8 cellular contexts compared by ENCODE assay signal in the genomic region with DNA sequence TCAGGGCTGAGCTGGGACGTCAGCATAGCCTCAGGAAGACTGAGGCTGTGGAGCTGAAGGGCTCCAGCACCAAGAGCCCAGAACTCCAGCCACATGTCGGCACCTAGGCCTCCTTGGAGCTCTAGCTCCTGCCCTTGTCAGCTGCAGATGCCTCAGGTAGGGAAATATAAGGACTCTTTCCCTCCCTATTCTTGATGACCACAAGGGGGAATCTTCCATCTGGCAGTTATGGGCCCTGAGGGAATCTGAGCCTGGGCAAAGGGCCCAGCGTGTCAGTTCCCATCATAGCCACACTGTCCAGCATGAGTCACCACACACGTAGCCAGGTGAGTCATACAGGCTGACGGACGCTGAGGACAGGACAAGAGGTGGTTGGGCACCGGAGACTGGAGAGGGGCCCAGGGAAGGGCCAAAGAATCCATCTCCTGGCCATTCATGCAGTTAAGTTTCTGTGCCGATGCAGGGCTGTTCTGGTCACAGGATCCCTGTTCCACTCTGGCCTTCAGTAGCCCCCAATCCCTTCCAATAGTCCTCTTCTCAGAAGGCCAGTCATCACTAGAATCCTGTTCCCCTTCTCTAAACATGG. TPM values are rescaled to one million over a fixed set of nuclear protein-coding genes. Genes with fewer than 3 reads are reported as not detected.
DNase-seq lines count a peak whose midpoint lies in the region; ATAC-seq, FAIRE-seq and TF ChIP-seq lines count a peak whose summit lies in the region.

No MANE protein-coding gene starts in this region.

- H3K4me2 ChIP-seq in PC-9 (peak overlapping the region; percentile 99), endothelial cell of umbilical vein (ENCODE audit: insufficient read depth, low read length) (peak overlapping the region; percentile 96)

- no peaks in the 10 kb centered on the region for H3K9me3 ChIP-seq in PC-9 (ENCODE audit: insufficient read depth, low read depth)
- H3K9me3 ChIP-seq in endothelial cell of umbilical vein (replicated peaks; ENCODE audit: control insufficient read depth, insufficient read depth, low read length), result no peaks in the 10 kb centered on the region
- H3K9me3 ChIP-seq in naive thymus-derived CD4-positive, alpha-beta T cell (ENCODE audit: control insufficient read depth in 2 of 3, low read length in 3 of 3), result no peaks in the 10 kb centered on the region

- H3K4me3 Mint-ChIP-seq in naive thymus-derived CD4-positive, alpha-beta T cell, result peak overlapping the region in 6 of 10 donors; percentile 25 to 100 (median 78)

- H3K27me3 Mint-ChIP-seq in naive thymus-derived CD4-positive, alpha-beta T cell, result no peaks in the 10 kb centered on the region

- no peaks in the 10 kb centered on the region for H3K9me1 ChIP-seq in endothelial cell of umbilical vein (replicated peaks; ENCODE audit: control insufficient read depth, extremely low read depth, insufficient read depth, low read length)

- H3K4me1 ChIP-seq in PC-9 (replicated peaks; ENCODE audit: insufficient read depth), result peaks cover 28% of the 10 kb centered on the region
- H3K4me1 ChIP-seq in endothelial cell of umbilical vein (ENCODE audit: control insufficient read depth, extremely low read depth, insufficient read depth, low read length), result peaks cover 26% of the 10 kb centered on the region
- H3K4me1 ChIP-seq in naive thymus-derived CD4-positive, alpha-beta T cell (ENCODE audit: control insufficient read depth in 2 of 2, insufficient read depth in 2 of 2, low read length in 2 of 2), result peaks cover 17 to 22% of the 10 kb centered on the region in 2 donors

- H3K36me3 Mint-ChIP-seq in naive thymus-derived CD4-positive, alpha-beta T cell, result peaks cover 0 to 15% (median 3%) of the 10 kb centered on the region in 5 donors

- POLR2A ChIA-PET in PC-9 (lab: Charles Lee; ENCODE audit: unreplicated experiment) (no interaction called here), endothelial cell of umbilical vein (lab: Charles Lee) (no interaction called here)
- POLR2A ChIA-PET in naive thymus-derived CD4-positive, alpha-beta T cell (lab: Charles Lee), result interaction anchor here (0.7 to 1.3 kb wide), 2 partner anchors 8 to 11 kb away, joined by 3 to 4 read pairs; no protein-coding TSS in a partner anchor

- intact Hi-C loops in PC-9 (cut with micrococcal nuclease; ENCODE audit: unreplicated experiment), result loop anchor here (1.0 to 10.0 kb wide), 5 partner anchors 28 to 306 kb away; partner anchors contain the start of genes ATRAID, CAD, CCDC121 and EIF2B4
- intact Hi-C loops in endothelial cell of umbilical vein (cut with micrococcal nuclease), result no loop called here
- intact Hi-C loops in naive thymus-derived CD4-positive, alpha-beta T cell (cut with micrococcal nuclease), result no loop called here

- dilution Hi-C loops in endothelial cell of umbilical vein (cut with MboI; ENCODE audit: extremely low pct_ligation_motif_present, low sequenced_read_pairs), result no loop called here

- no peak for ATAC-seq in naive thymus-derived CD4-positive, alpha-beta T cell
- ATAC-seq in HG03571 (IDR thresholded peaks at IDR 0.05; ENCODE audit: unreplicated experiment), result no peak

- no peaks in the 10 kb centered on the region for H3K36me3 ChIP-seq in PC-9 (ENCODE audit: low read depth)
- peaks cover 0 to 3% of the 10 kb centered on the region in 2 experiments for H3K36me3 ChIP-seq in endothelial cell of umbilical vein (ENCODE audit: control insufficient read depth in 2 of 2, extremely low read depth in 1 of 2, insufficient read depth in 2 of 2, low read length in 2 of 2)
- peaks cover 0 to 27% (median 0%) of the 10 kb centered on the region in 3 experiments for H3K36me3 ChIP-seq in naive thymus-derived CD4-positive, alpha-beta T cell (ENCODE audit: control insufficient read depth in 2 of 3, insufficient read depth in 3 of 3, low read length in 3 of 3)

- no peaks in the 10 kb centered on the region for H4K20me1 ChIP-seq in PC-9 (ENCODE audit: insufficient read depth)
- no peaks in the 10 kb centered on the region for H4K20me1 ChIP-seq in endothelial cell of umbilical vein (replicated peaks; ENCODE audit: control insufficient read depth, extremely low read depth, insufficient read depth, low read length)

- H3K27ac ChIP-seq in PC-9, result peak overlapping the region; percentile 69
- peak overlapping the region; percentile 47 for H3K27ac ChIP-seq in endothelial cell of umbilical vein (ENCODE audit: insufficient read depth, low read depth, low read length)
- H3K27ac ChIP-seq in naive thymus-derived CD4-positive, alpha-beta T cell (ENCODE audit: low read depth, low read length), result no peak overlapping the region

- H2AFZ ChIP-seq in PC-9 (no peak overlapping the region), endothelial cell of umbilical vein (ENCODE audit: low read depth, low read length) (no peak overlapping the region)

- peak overlapping the region in 3 of 9 donors; percentile 9 to 99 (median 29) for H3K27ac Mint-ChIP-seq in naive thymus-derived CD4-positive, alpha-beta T cell

- TF ChIP-seq CTCF in PC-9 (conservative IDR thresholded peaks at IDR 0.05) (peak; percentile 67), endothelial cell of umbilical vein (IDR thresholded peaks at IDR 0.05; ENCODE audit: extremely low read depth in 1 of 2, insufficient read depth in 1 of 2, low read depth in 1 of 2, low read length in 2 of 2) (peak; percentile 49 to 57), GM10266 (IDR thresholded peaks at IDR 0.05; ENCODE audit: control insufficient read depth, insufficient read depth, low read depth, missing control alignments) (no peak)

- peaks cover 12 to 30% (median 23%) of the 10 kb centered on the region in 7 donors for H3K4me1 Mint-ChIP-seq in naive thymus-derived CD4-positive, alpha-beta T cell

- H3K79me2 ChIP-seq in PC-9 (ENCODE audit: low read depth) (peaks cover 23% of the 10 kb centered on the region), endothelial cell of umbilical vein (ENCODE audit: control insufficient read depth, insufficient read depth, low read length) (peaks cover 8% of the 10 kb centered on the region)

- H3K9ac ChIP-seq in endothelial cell of umbilical vein (replicated peaks; ENCODE audit: extremely low read depth, insufficient read depth, low read length), result no peak overlapping the region

- H3K27me3 ChIP-seq in PC-9 (ENCODE audit: insufficient read depth, low read depth) (no peaks in the 10 kb centered on the region), endothelial cell of umbilical vein (ENCODE audit: control insufficient read depth in 2 of 2, insufficient read depth in 2 of 2, low read length in 2 of 2) (no peaks in the 10 kb centered on the region)
- no peaks in the 10 kb centered on the region for H3K27me3 ChIP-seq in naive thymus-derived CD4-positive, alpha-beta T cell (ENCODE audit: control insufficient read depth in 2 of 2, insufficient read depth in 2 of 2, low read length in 2 of 2)

- H3K4me3 ChIP-seq in PC-9 (peak overlapping the region; percentile 82; the same call in 1 of the 2 replicates), endothelial cell of umbilical vein (replicated peaks in 1 of 3; ENCODE audit: insufficient read depth in 1 of 3, low read depth in 1 of 3, low read length in 3 of 3) (no peak overlapping the region)
- no peak overlapping the region for H3K4me3 ChIP-seq in naive thymus-derived CD4-positive, alpha-beta T cell (ENCODE audit: low read length)

- H3F3A ChIP-seq in PC-9 (ENCODE audit: insufficient read depth, low read depth), result peaks cover 45% of the 10 kb centered on the region; the same call in 1 of the 2 replicates

- CTCF ChIA-PET in PC-9 (lab: Charles Lee) (no interaction called here), endothelial cell of umbilical vein (lab: Charles Lee) (interaction anchor here (0.8 to 1.3 kb wide), 6 partner anchors 9 to 362 kb away, joined by 3 to 7 read pairs (median 4); no protein-coding TSS in a partner anchor)
- CTCF ChIA-PET in naive thymus-derived CD4-positive, alpha-beta T cell (lab: Charles Lee), result interaction anchor here (1.4 kb wide), 1 partner anchor 18 kb away, joined by 6 read pairs; no protein-coding TSS in a partner anchor

- H3K9me3 Mint-ChIP-seq in naive thymus-derived CD4-positive, alpha-beta T cell, result peaks cover 0 to 2% (median 0%) of the 10 kb centered on the region in 11 donors

- no peak for TF ChIP-seq POLR2A in endothelial cell of umbilical vein (IDR thresholded peaks at IDR 0.05; ENCODE audit: low read depth, low read length)

- FAIRE-seq in endothelial cell of umbilical vein (lab: Jason Lieb, UNC), result peak; percentile 76

- no peaks in the 10 kb centered on the region for H3K9me2 ChIP-seq in PC-9 (ENCODE audit: insufficient read depth)

- BruUV-seq in PC-9 (replicated peaks; lab: Mats Ljungman, UMichigan), result no TSS peak
- BruUV-seq in endothelial cell of umbilical vein (replicated peaks; lab: Mats Ljungman, UMichigan), result no TSS peak

- DNase-seq in NCI-H82 (lab: John Stamatoyannopoulos, UW) (peak; percentile 72), NCI-H82 treated with DMSO at 0.1 percent for 48 hours (lab: John Stamatoyannopoulos, UW; ENCODE audit: unreplicated experiment) (no peak), PC-9 (peak; percentile 94 to 98), endothelial cell of umbilical vein (ENCODE audit: low read depth, low spot score) (peak; percentile 91), GM10266 (ENCODE audit: extremely low spot score) (no peak), middle frontal gyrus (ENCODE audit: extremely low spot score, low spot score) (no peak)
- no peak for DNase-seq in naive thymus-derived CD4-positive, alpha-beta T cell

RNA-seq across cellular contexts. Expression of gene MPV17, which starts 1.8 kb away (rescaled TPM):
- total RNA-seq in PC-9 (2021) (42.2 and 47.5 TPM in 2 replicates), endothelial cell of umbilical vein (66.5 and 74.7 TPM in 2 replicates)
- polyA plus RNA-seq in endothelial cell of umbilical vein, result 260 and 267 TPM in 2 replicates
- 157 and 195 TPM in 2 replicates for polyA plus RNA-seq in endothelial cell of umbilical vein (2011; cell fraction: cytosol; rRNA removed)
- 213 and 245 TPM in 2 replicates for polyA plus RNA-seq in endothelial cell of umbilical vein (2011; cell fraction: nucleus; rRNA removed)
- polyA plus RNA-seq in endothelial cell of umbilical vein (2012), result 125 and 130 TPM in 2 replicates
- polyA minus RNA-seq in endothelial cell of umbilical vein, result 180 and 184 TPM in 2 replicates
- 52.8 TPM for polyA minus RNA-seq in endothelial cell of umbilical vein (2011; cell fraction: cytosol; rRNA and poly(A)+ RNA removed)
- 63.6 and 81.6 TPM in 2 replicates for polyA minus RNA-seq in endothelial cell of umbilical vein (2011; cell fraction: nucleus; rRNA and poly(A)+ RNA removed)
- total RNA-seq in naive thymus-derived CD4-positive, alpha-beta T cell, result 100 to 1,000 TPM in 1 of 5 experiments, 10 to 100 TPM in 4; 55.7 to 119 (median 94.4) TPM
- polyA plus RNA-seq in naive thymus-derived CD4-positive, alpha-beta T cell, result 100 to 1,000 TPM; 133 to 145 TPM

RNA-seq across cellular contexts. Expression of gene UCN, which starts 12.8 kb away (rescaled TPM):
- total RNA-seq in PC-9 (2021), result 2.8 and 4.6 TPM in 2 replicates
- total RNA-seq in endothelial cell of umbilical vein, result 0.75 TPM in 1 of 2 replicates, not detected in the other
- polyA plus RNA-seq in endothelial cell of umbilical vein, result 1.2 and 1.6 TPM in 2 replicates
- 0.24 TPM in 1 of 2 replicates, not detected in the other for polyA plus RNA-seq in endothelial cell of umbilical vein (2011; cell fraction: cytosol; rRNA removed)
- polyA plus RNA-seq in endothelial cell of umbilical vein (2011; cell fraction: nucleus; rRNA removed), result 1.6 and 1.8 TPM in 2 replicates
- 0.38 TPM in 1 of 2 replicates, not detected in the other for polyA plus RNA-seq in endothelial cell of umbilical vein (2012)
- not detected in 2 replicates for polyA minus RNA-seq in endothelial cell of umbilical vein
- 1.3 TPM for polyA minus RNA-seq in endothelial cell of umbilical vein (2011; cell fraction: cytosol; rRNA and poly(A)+ RNA removed)
- not detected in 2 replicates for polyA minus RNA-seq in endothelial cell of umbilical vein (2011; cell fraction: nucleus; rRNA and poly(A)+ RNA removed)
- 1 to 10 TPM; 2.5 to 6.5 (median 4.6) TPM for total RNA-seq in naive thymus-derived CD4-positive, alpha-beta T cell
- polyA plus RNA-seq in naive thymus-derived CD4-positive, alpha-beta T cell, result under 1 TPM; 0.35 to 0.81 TPM

RNA-seq across cellular contexts. Expression of gene GTF3C2, which starts 35.5 kb away (rescaled TPM):
- total RNA-seq in PC-9 (2021) (57.5 and 69.8 TPM in 2 replicates), endothelial cell of umbilical vein (57.4 and 63.2 TPM in 2 replicates)
- polyA plus RNA-seq in endothelial cell of umbilical vein, result 59.7 and 68.3 TPM in 2 replicates
- 43.4 and 47.8 TPM in 2 replicates for polyA plus RNA-seq in endothelial cell of umbilical vein (2011; cell fraction: cytosol; rRNA removed)
- 161 and 188 TPM in 2 replicates for polyA plus RNA-seq in endothelial cell of umbilical vein (2011; cell fraction: nucleus; rRNA removed)
- polyA plus RNA-seq in endothelial cell of umbilical vein (2012), result 50.4 and 61.9 TPM in 2 replicates
- 90.4 and 101 TPM in 2 replicates for polyA minus RNA-seq in endothelial cell of umbilical vein
- 50.4 TPM for polyA minus RNA-seq in endothelial cell of umbilical vein (2011; cell fraction: cytosol; rRNA and poly(A)+ RNA removed)
- polyA minus RNA-seq in endothelial cell of umbilical vein (2011; cell fraction: nucleus; rRNA and poly(A)+ RNA removed), result 62.7 and 91.9 TPM in 2 replicates
- 100 to 1,000 TPM in 1 of 5 experiments, 10 to 100 TPM in 4; 68.0 to 106 (median 78.3) TPM for total RNA-seq in naive thymus-derived CD4-positive, alpha-beta T cell
- 10 to 100 TPM; 26.6 to 56.1 TPM for polyA plus RNA-seq in naive thymus-derived CD4-positive, alpha-beta T cell

RNA-seq across cellular contexts. Expression of gene TRIM54, which starts 38.8 kb away (rescaled TPM):
- total RNA-seq in PC-9 (2021), result 8.2 and 9.8 TPM in 2 replicates
- 0.42 and 0.51 TPM in 2 replicates for total RNA-seq in endothelial cell of umbilical vein
- 1.6 and 1.7 TPM in 2 replicates for polyA plus RNA-seq in endothelial cell of umbilical vein
- 0.14 and 0.32 TPM in 2 replicates for polyA plus RNA-seq in endothelial cell of umbilical vein (2011; cell fraction: cytosol; rRNA removed)
- 9.9 and 21.1 TPM in 2 replicates for polyA plus RNA-seq in endothelial cell of umbilical vein (2011; cell fraction: nucleus; rRNA removed)
- polyA plus RNA-seq in endothelial cell of umbilical vein (2012), result 0.37 and 0.46 TPM in 2 replicates
- polyA minus RNA-seq in endothelial cell of umbilical vein, result 0.17 and 1.0 TPM in 2 replicates
- polyA minus RNA-seq in endothelial cell of umbilical vein (2011; cell fraction: cytosol; rRNA and poly(A)+ RNA removed), result 0.82 TPM
- polyA minus RNA-seq in endothelial cell of umbilical vein (2011; cell fraction: nucleus; rRNA and poly(A)+ RNA removed), result 1.2 and 1.5 TPM in 2 replicates
- not detected for total RNA-seq in naive thymus-derived CD4-positive, alpha-beta T cell
- not detected for polyA plus RNA-seq in naive thymus-derived CD4-positive, alpha-beta T cell

RNA-seq across cellular contexts. Expression of gene DNAJC5G, which starts 45.8 kb away (rescaled TPM):
- total RNA-seq in PC-9 (2021), result not detected in 2 replicates
- 0.16 and 0.77 TPM in 2 replicates for total RNA-seq in endothelial cell of umbilical vein
- polyA plus RNA-seq in endothelial cell of umbilical vein, result 1.4 and 1.7 TPM in 2 replicates
- polyA plus RNA-seq in endothelial cell of umbilical vein (2011; cell fraction: cytosol; rRNA removed), result 0.34 and 0.35 TPM in 2 replicates
- polyA plus RNA-seq in endothelial cell of umbilical vein (2011; cell fraction: nucleus; rRNA removed), result 10.9 and 24.1 TPM in 2 replicates
- polyA plus RNA-seq in endothelial cell of umbilical vein (2012), result 0.29 TPM in 1 of 2 replicates, not detected in the other
- 2.1 and 3.9 TPM in 2 replicates for polyA minus RNA-seq in endothelial cell of umbilical vein
- polyA minus RNA-seq in endothelial cell of umbilical vein (2011; cell fraction: cytosol; rRNA and poly(A)+ RNA removed), result not detected
- polyA minus RNA-seq in endothelial cell of umbilical vein (2011; cell fraction: nucleus; rRNA and poly(A)+ RNA removed), result 3.7 and 3.9 TPM in 2 replicates
- not detected for total RNA-seq in naive thymus-derived CD4-positive, alpha-beta T cell
- not detected for polyA plus RNA-seq in naive thymus-derived CD4-positive, alpha-beta T cell

Comparison
In these comparisons a context has a peak if more than half of its experiments do, and no peak if none do; other contexts are left out.
1. DNase-seq: peak in NCI-H82 (single experiment), PC-9 (2 of 2) and endothelial cell of umbilical vein (single experiment); none in NCI-H82 treated with DMSO at 0.1 percent for 48 hours (single experiment), naive thymus-derived CD4-positive, alpha-beta T cell (0 of 9), GM10266 (single experiment) and middle frontal gyrus (single experiment).